ENCODE assay signal across 12 cellular contexts in genomic region chr22:27474711-27475547, GRCh38.
A peak's percentile ranks its signal among the peaks of the same experiment; 100 is the strongest.
DNase-seq lines count a peak whose midpoint lies in the region; ATAC-seq and TF ChIP-seq lines count a peak whose summit lies in the region.
"Had no signal": no experiment of that assay in that cellular context is flagged by ENCODE, and none has a peak within 500 bp of the region (broad histone marks: within the 10 kb centered on the region; RNA-seq: fewer than 3 reads in every experiment).

No MANE protein-coding gene starts in this region.

- no peaks in the 10 kb centered on the region for H3K36me3 Mint-ChIP-seq in brain
- H3K36me3 Mint-ChIP-seq in T-helper 2 cell treated with Interferon-gamma antibody and Interleukin-4, amounts not matched to agents 5 μg/mL and 100 μg/mL, for 36 hours (ENCODE audit: low read depth) = no peaks in the 10 kb centered on the region
- H3K36me3 Mint-ChIP-seq: natural killer cell had no signal

- H3K9me3 Mint-ChIP-seq in brain = peaks cover 0 to 7% (median 2%) of the 10 kb centered on the region in 5 experiments
- peaks cover 4% of the 10 kb centered on the region for H3K9me3 Mint-ChIP-seq in T-helper 2 cell treated with Interferon-gamma antibody and Interleukin-4, amounts not matched to agents 5 μg/mL and 100 μg/mL, for 36 hours
- H3K9me3 Mint-ChIP-seq: activated B cell treated with CpG ODN at 0.5 μM for 24 hours; central memory CD8-positive, alpha-beta T cell; natural killer cell had no signal

- POLR2A ChIA-PET in AG04449 (lab: Yijun Ruan, JAX) = interaction anchor here (0.6 to 1.6 kb wide), 4 partner anchors 13 to 73 kb away, joined by 3 to 7 read pairs (median 6); no protein-coding TSS in a partner anchor

- H3K27ac Mint-ChIP-seq in brain = peak overlapping the region in 3 of 5 experiments; percentile 13 to 85 (median 19)
- no peak overlapping the region for H3K27ac Mint-ChIP-seq in T-helper 2 cell treated with Interferon-gamma antibody and Interleukin-4, amounts not matched to agents 5 μg/mL and 100 μg/mL, for 36 hours
- H3K27ac Mint-ChIP-seq: activated B cell treated with CpG ODN at 0.5 μM for 24 hours, natural killer cell had no signal

- peak overlapping the region; percentile 46 for H3K9ac ChIP-seq in HUES6 (ENCODE audit: low read length)

- TF ChIP-seq CTCF in AG04449 (IDR thresholded peaks at IDR 0.05; ENCODE audit: insufficient read depth, low read length, missing control alignments) = no peak
- TF ChIP-seq CTCF in brain (conservative IDR thresholded peaks at IDR 0.05) = no peak
- no peak for TF ChIP-seq CTCF in left lung (IDR thresholded peaks at IDR 0.05)

- no peaks in the 10 kb centered on the region for H3K9me3 ChIP-seq in HUES6 (ENCODE audit: control insufficient read depth, insufficient read depth, low read depth, low read length)
- no peaks in the 10 kb centered on the region for H3K9me3 ChIP-seq in left lung

- intact Hi-C loops in left lung (cut with DNase I) = no loop called here

- H3K27me3 ChIP-seq in HUES6 (ENCODE audit: control insufficient read depth, insufficient read depth, low read length) (peaks cover 9% of the 10 kb centered on the region; the same call in 1 of the 2 replicates), left lung (no peaks in the 10 kb centered on the region)

- peaks cover 31% of the 10 kb centered on the region for H3K4me1 Mint-ChIP-seq in brain
- H3K4me1 Mint-ChIP-seq in T-helper 2 cell treated with Interferon-gamma antibody and Interleukin-4, amounts not matched to agents 5 μg/mL and 100 μg/mL, for 36 hours (ENCODE audit: low read depth) = no peaks in the 10 kb centered on the region
- H3K4me1 Mint-ChIP-seq: activated B cell treated with CpG ODN at 0.5 μM for 24 hours; central memory CD8-positive, alpha-beta T cell; natural killer cell had no signal

- H3K4me3 ChIP-seq in AG04449 (ENCODE audit: low read depth, low read length) (no peak overlapping the region; the same call in 1 of the 2 replicates), HUES6 (ENCODE audit: low read depth, low read length) (no peak overlapping the region; the same call in 1 of the 2 replicates), left lung (no peak overlapping the region)

- CTCF ChIA-PET in AG04449 (lab: Yijun Ruan, JAX) = interaction anchor here (0.8 to 4.4 kb wide), 3 partner anchors 10 to 17 kb away, joined by 3 to 29 read pairs (median 5); no protein-coding TSS in a partner anchor

- H3K27ac ChIP-seq in HUES6 (ENCODE audit: low read depth, low read length) = peak overlapping the region; percentile 52; the same call in 1 of the 2 replicates
- no peak overlapping the region for H3K27ac ChIP-seq in left lung

- peaks cover 3% of the 10 kb centered on the region for H3K27me3 Mint-ChIP-seq in brain
- no peaks in the 10 kb centered on the region for H3K27me3 Mint-ChIP-seq in T-helper 2 cell treated with Interferon-gamma antibody and Interleukin-4, amounts not matched to agents 5 μg/mL and 100 μg/mL, for 36 hours (ENCODE audit: low read depth)
- H3K27me3 Mint-ChIP-seq: activated B cell treated with CpG ODN at 0.5 μM for 24 hours; central memory CD8-positive, alpha-beta T cell had no signal

- peaks cover 34% of the 10 kb centered on the region for H3K4me1 ChIP-seq in HUES6 (ENCODE audit: control insufficient read depth, insufficient read depth, low read length)
- H3K4me1 ChIP-seq in left lung = no peaks in the 10 kb centered on the region

- DNase-seq in AG04449 (ENCODE audit: low read depth, low spot score) (peak; percentile 71), left lung (no peak), DMS114 treated with DMSO at 0.1 percent for 48 hours (lab: John Stamatoyannopoulos, UW; ENCODE audit: unreplicated experiment) (no peak)
- DNase-seq in T-helper 2 cell treated with Interferon-gamma antibody and Interleukin-4, amounts not matched to agents 5 μg/mL and 100 μg/mL, for 36 hours (ENCODE audit: low spot score) = no peak
- DNase-seq: activated B cell treated with CpG ODN at 0.5 μM for 24 hours, DMS153, natural killer cell had no signal

- no peak overlapping the region for H3K4me3 Mint-ChIP-seq in brain
- no peak overlapping the region for H3K4me3 Mint-ChIP-seq in T-helper 2 cell treated with Interferon-gamma antibody and Interleukin-4, amounts not matched to agents 5 μg/mL and 100 μg/mL, for 36 hours
- H3K4me3 Mint-ChIP-seq: activated B cell treated with CpG ODN at 0.5 μM for 24 hours; central memory CD8-positive, alpha-beta T cell; natural killer cell had no signal

- ATAC-seq in left lung (peak; percentile 58), HG02840 (IDR thresholded peaks at IDR 0.05; ENCODE audit: low FRiP score, unreplicated experiment) (no peak), GM21619 (IDR thresholded peaks at IDR 0.05; ENCODE audit: unreplicated experiment) (no peak)
- ATAC-seq: natural killer cell had no signal

- H3K36me3 ChIP-seq in HUES6 (ENCODE audit: control insufficient read depth, insufficient read depth, low read length) = no peaks in the 10 kb centered on the region
- H3K36me3 ChIP-seq in left lung = no peaks in the 10 kb centered on the region
